In the genomic region with DNA sequence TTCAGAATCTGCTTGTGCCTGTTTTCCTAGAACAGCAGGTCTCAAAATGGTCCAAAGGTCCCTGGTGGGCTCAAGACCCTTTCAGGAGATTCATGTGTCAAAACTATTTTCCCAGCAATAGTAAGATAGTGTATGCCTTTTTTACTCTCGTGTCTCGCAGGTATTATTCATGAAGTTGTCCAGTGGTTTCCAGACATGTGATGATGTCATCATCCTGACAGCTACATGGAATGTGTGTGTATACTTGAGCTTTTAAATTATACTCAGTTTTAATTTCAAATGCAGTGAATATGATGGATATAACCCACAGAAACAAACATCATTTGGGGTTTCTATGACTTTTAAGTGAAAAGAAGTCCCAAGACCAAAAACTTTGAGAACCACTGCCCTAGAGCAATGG, we compare ENCODE assay signal across 27 cellular contexts.
"Had no signal": no experiment of that assay in that cellular context is flagged by ENCODE, and none has a peak within 500 bp of the region (broad histone marks: within the 10 kb centered on the region; RNA-seq: fewer than 3 reads in every experiment).

No MANE protein-coding gene starts in this region.

- H3K27ac Mint-ChIP-seq: activated CD4-positive, alpha-beta memory T cell treated with anti-CD3 and anti-CD28 coated beads, Interleukin-2, amount 10 ng/mL, durations not matched to agents 7 days and 5 days; activated CD4-positive, alpha-beta T cell treated with anti-CD3 and anti-CD28 coated beads for 36 hours; activated naive CD4-positive, alpha-beta T cell treated with anti-CD3 and anti-CD28 coated beads, Interleukin-2, amount 10 ng/mL, durations not matched to agents 7 days and 5 days; activated naive CD8-positive, alpha-beta T cell treated with anti-CD3 and anti-CD28 coated beads for 36 hours; activated T-cell treated with anti-CD3 and anti-CD28 coated beads, Interleukin-2, amount 50 U/mL, for 72 hours; activated T-helper 2 cell treated with anti-CD3 and anti-CD28 coated beads, Interferon-gamma antibody, Interleukin-2, Interleukin-4, amounts not matched to agents 10 μg/mL and 5 μg/mL and 100 μg/mL, durations not matched to agents 14 hours and 24 hours and 36 hours had no signal

- H3K27me3 ChIP-seq: breast epithelium, SJCRH30 had no signal

- H3K9ac ChIP-seq: SK-N-SH had no signal

- ATAC-seq: activated CD4-positive, alpha-beta T cell treated with anti-CD3 and anti-CD28 coated beads for 36 hours; activated T-cell treated with anti-CD3 and anti-CD28 coated beads, Interleukin-2, amount 50 U/mL, for 72 hours; Panc1 had no signal

- H3K4me2 ChIP-seq: SK-N-SH had no signal

- H3K4me1 Mint-ChIP-seq: activated CD4-positive, alpha-beta memory T cell treated with anti-CD3 and anti-CD28 coated beads, Interleukin-2, amount 10 ng/mL, durations not matched to agents 7 days and 5 days; activated CD4-positive, alpha-beta T cell treated with anti-CD3 and anti-CD28 coated beads for 36 hours; activated naive CD4-positive, alpha-beta T cell treated with anti-CD3 and anti-CD28 coated beads, Interleukin-2, amount 10 ng/mL, durations not matched to agents 7 days and 5 days; activated naive CD8-positive, alpha-beta T cell treated with anti-CD3 and anti-CD28 coated beads for 36 hours; central memory CD8-positive, alpha-beta T cell had no signal

- H3K4me3 Mint-ChIP-seq: activated CD4-positive, alpha-beta memory T cell treated with anti-CD3 and anti-CD28 coated beads, Interleukin-2, amount 10 ng/mL, durations not matched to agents 7 days and 5 days; activated CD4-positive, alpha-beta T cell treated with anti-CD3 and anti-CD28 coated beads for 36 hours; activated naive CD4-positive, alpha-beta T cell treated with anti-CD3 and anti-CD28 coated beads, Interleukin-2, amount 10 ng/mL, durations not matched to agents 7 days and 5 days; activated naive CD8-positive, alpha-beta T cell treated with anti-CD3 and anti-CD28 coated beads for 36 hours; activated T-cell treated with anti-CD3 and anti-CD28 coated beads, Interleukin-2, amount 50 U/mL, for 72 hours; central memory CD8-positive, alpha-beta T cell had no signal

- H3K36me3 Mint-ChIP-seq: activated naive CD4-positive, alpha-beta T cell treated with anti-CD3 and anti-CD28 coated beads, Interleukin-2, amount 10 ng/mL, durations not matched to agents 7 days and 5 days; activated naive CD8-positive, alpha-beta T cell treated with anti-CD3 and anti-CD28 coated beads for 36 hours had no signal

- H3K36me3 ChIP-seq: breast epithelium, SJCRH30 had no signal

- H3K27ac ChIP-seq: breast epithelium, SJCRH30, VCaP had no signal

- H3K4me3 ChIP-seq: breast epithelium, SJCRH30 had no signal

- H3K27me3 Mint-ChIP-seq: activated CD4-positive, alpha-beta memory T cell treated with anti-CD3 and anti-CD28 coated beads, Interleukin-2, amount 10 ng/mL, durations not matched to agents 7 days and 5 days; activated CD4-positive, alpha-beta T cell treated with anti-CD3 and anti-CD28 coated beads for 36 hours; activated naive CD4-positive, alpha-beta T cell treated with anti-CD3 and anti-CD28 coated beads, Interleukin-2, amount 10 ng/mL, durations not matched to agents 7 days and 5 days; central memory CD8-positive, alpha-beta T cell had no signal

- H3K9me3 ChIP-seq: breast epithelium, SJCRH30, SK-N-SH had no signal

- H3K4me1 ChIP-seq: breast epithelium, SJCRH30 had no signal

- H3K9me3 Mint-ChIP-seq: activated CD4-positive, alpha-beta memory T cell treated with anti-CD3 and anti-CD28 coated beads, Interleukin-2, amount 10 ng/mL, durations not matched to agents 7 days and 5 days; activated naive CD4-positive, alpha-beta T cell treated with anti-CD3 and anti-CD28 coated beads, Interleukin-2, amount 10 ng/mL, durations not matched to agents 7 days and 5 days; activated T-cell treated with anti-CD3 and anti-CD28 coated beads, Interleukin-2, amount 50 U/mL, for 72 hours; activated T-helper 2 cell treated with anti-CD3 and anti-CD28 coated beads, Interferon-gamma antibody, Interleukin-2, Interleukin-4, amounts not matched to agents 10 μg/mL and 5 μg/mL and 100 μg/mL, durations not matched to agents 14 hours and 24 hours and 36 hours had no signal

- DNase-seq: activated CD4-positive, alpha-beta memory T cell treated with anti-CD3 and anti-CD28 coated beads, Interleukin-2, amount 10 ng/mL, durations not matched to agents 7 days and 5 days; activated CD4-positive, alpha-beta T cell treated with anti-CD3 and anti-CD28 coated beads for 36 hours; activated CD4-positive, alpha-beta T cell treated with anti-CD3 and anti-CD28 coated beads, Interleukin-2, amount 50 U/mL, for 1 hour; activated CD8-positive, alpha-beta memory T cell treated with anti-CD3 and anti-CD28 coated beads, Interleukin-2, amount 50 U/mL, for 4 hours; activated gamma-delta T cell treated with Interleukin-2 at 50 U/mL for 16 hours; activated naive CD4-positive, alpha-beta T cell treated with anti-CD3 and anti-CD28 coated beads, Interleukin-2, amount 10 ng/mL, durations not matched to agents 7 days and 5 days; activated naive CD8-positive, alpha-beta T cell treated with anti-CD3 and anti-CD28 coated beads for 36 hours; activated T-cell treated with anti-CD3 and anti-CD28 coated beads, Interleukin-2, amount 50 U/mL, for 72 hours; MM.1S; NCI-H1105; NCI-H1436; NCI-H1694 treated with DMSO at 0.1 percent for 48 hours; NCI-H2029 treated with DMSO at 0.1 percent for 48 hours; NCI-H510A treated with DMSO at 0.1 percent for 48 hours; NCI-H69; NK-92 treated with Interleukin-12 subunit alpha and Interleukin-12 subunit beta, amount 100 ng/mL, for 24 hours; OCI-M1; Right ventricle myocardium superior; RPMI8226; SJCRH30; SK-N-SH; T-helper 1 cell had no signal
